Comparison of ENCODE assay signal across 1 cellular context in the genomic region with DNA sequence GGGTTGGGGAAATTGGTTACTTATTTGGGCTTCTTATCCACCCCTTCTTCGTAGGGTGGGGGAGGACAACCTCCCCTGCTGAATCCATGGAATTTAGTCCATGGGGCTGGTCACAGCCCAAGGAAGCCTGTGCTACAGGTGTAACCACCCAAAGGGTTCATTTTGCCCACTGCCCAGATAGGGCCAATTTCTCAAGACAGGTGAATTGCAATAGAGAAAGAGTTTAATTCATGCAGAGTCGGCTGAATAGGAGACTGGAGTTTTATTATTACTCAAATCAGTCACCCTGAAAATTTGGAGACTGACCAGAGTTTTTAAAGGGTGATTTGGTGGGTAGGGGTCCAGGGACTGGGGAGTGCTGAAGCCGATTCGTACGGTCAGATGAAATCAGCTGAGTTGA.
TF ChIP-seq lines count a peak whose summit lies in the region.

No MANE protein-coding gene starts in this region.

TF ChIP-seq in GM23338, 12 proteins besides CTCF, POLR2A, EP300 and RAD21 (continued from another document):
- TF ChIP-seq, protein P1, sequence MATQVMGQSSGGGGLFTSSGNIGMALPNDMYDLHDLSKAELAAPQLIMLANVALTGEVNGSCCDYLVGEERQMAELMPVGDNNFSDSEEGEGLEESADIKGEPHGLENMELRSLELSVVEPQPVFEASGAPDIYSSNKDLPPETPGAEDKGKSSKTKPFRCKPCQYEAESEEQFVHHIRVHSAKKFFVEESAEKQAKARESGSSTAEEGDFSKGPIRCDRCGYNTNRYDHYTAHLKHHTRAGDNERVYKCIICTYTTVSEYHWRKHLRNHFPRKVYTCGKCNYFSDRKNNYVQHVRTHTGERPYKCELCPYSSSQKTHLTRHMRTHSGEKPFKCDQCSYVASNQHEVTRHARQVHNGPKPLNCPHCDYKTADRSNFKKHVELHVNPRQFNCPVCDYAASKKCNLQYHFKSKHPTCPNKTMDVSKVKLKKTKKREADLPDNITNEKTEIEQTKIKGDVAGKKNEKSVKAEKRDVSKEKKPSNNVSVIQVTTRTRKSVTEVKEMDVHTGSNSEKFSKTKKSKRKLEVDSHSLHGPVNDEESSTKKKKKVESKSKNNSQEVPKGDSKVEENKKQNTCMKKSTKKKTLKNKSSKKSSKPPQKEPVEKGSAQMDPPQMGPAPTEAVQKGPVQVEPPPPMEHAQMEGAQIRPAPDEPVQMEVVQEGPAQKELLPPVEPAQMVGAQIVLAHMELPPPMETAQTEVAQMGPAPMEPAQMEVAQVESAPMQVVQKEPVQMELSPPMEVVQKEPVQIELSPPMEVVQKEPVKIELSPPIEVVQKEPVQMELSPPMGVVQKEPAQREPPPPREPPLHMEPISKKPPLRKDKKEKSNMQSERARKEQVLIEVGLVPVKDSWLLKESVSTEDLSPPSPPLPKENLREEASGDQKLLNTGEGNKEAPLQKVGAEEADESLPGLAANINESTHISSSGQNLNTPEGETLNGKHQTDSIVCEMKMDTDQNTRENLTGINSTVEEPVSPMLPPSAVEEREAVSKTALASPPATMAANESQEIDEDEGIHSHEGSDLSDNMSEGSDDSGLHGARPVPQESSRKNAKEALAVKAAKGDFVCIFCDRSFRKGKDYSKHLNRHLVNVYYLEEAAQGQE (IDR thresholded peaks at IDR 0.05; ENCODE audit: unreplicated experiment) = no peak
- TF ChIP-seq EZH2 (IDR thresholded peaks at IDR 0.05; ENCODE audit: low read depth, unreplicated experiment) = no peak
- TF ChIP-seq EZH2phosphoT487 (IDR thresholded peaks at IDR 0.05; ENCODE audit: unreplicated experiment) = no peak
- no peak for TF ChIP-seq STAT1 (IDR thresholded peaks at IDR 0.05; ENCODE audit: unreplicated experiment)
- TF ChIP-seq CREB1 (CRISPR knock-in tag; IDR thresholded peaks at IDR 0.05; ENCODE audit: low read depth) = no peak
- TF ChIP-seq POLR2AphosphoS5 (IDR thresholded peaks at IDR 0.05; ENCODE audit: low read depth) = no peak
- TF ChIP-seq ZNF331 (CRISPR knock-in tag; IDR thresholded peaks at IDR 0.05; ENCODE audit: low read depth) = no peak
- TF ChIP-seq JUNB (IDR thresholded peaks at IDR 0.05; ENCODE audit: unreplicated experiment) = no peak
